Comparison of ENCODE assay signal across 23 cellular contexts in genomic region chr7:101718747-101719260, GRCh38.
A peak's percentile ranks its signal among the peaks of the same experiment; 100 is the strongest.
DNase-seq lines count a peak whose midpoint lies in the region; ATAC-seq and TF ChIP-seq lines count a peak whose summit lies in the region.
"Had no signal": no experiment of that assay in that cellular context is flagged by ENCODE, and none has a peak within 500 bp of the region (broad histone marks: within the 10 kb centered on the region; RNA-seq: fewer than 3 reads in every experiment).

No MANE protein-coding gene starts in this region.

- H3F3A ChIP-seq in OCI-LY1 (ENCODE audit: insufficient read depth, low read length), result no peaks in the 10 kb centered on the region

- TF ChIP-seq CTCF in OCI-LY1 (IDR thresholded peaks at IDR 0.05; ENCODE audit: low read length) (no peak), sigmoid colon (IDR thresholded peaks at IDR 0.05) (no peak)

- no peak overlapping the region for H3K14ac ChIP-seq in mesenchymal stem cell (ENCODE audit: low read length in 2 of 2)

- H3K27ac ChIP-seq in BLaER1, result peak overlapping the region; percentile 81
- H3K27ac ChIP-seq in OCI-LY1 (ENCODE audit: low read depth, low read length, poor library complexity, severe bottlenecking), result peak overlapping the region; percentile 93
- H3K27ac ChIP-seq in mesenchymal stem cell (ENCODE audit: low read length, poor library complexity, severe bottlenecking), result peak overlapping the region; percentile 68
- H3K27ac ChIP-seq in skin epidermis, result peak overlapping the region in 13 of 21 experiments; percentile 27 to 91 (median 79)
- no peak overlapping the region for H3K27ac ChIP-seq in sigmoid colon
- H3K27ac ChIP-seq: brain microvascular endothelial cell, thyroid gland had no signal

- peak overlapping the region; percentile 54 for H2AK5ac ChIP-seq in mesenchymal stem cell (ENCODE audit: low read length, severe bottlenecking)

- peak overlapping the region in 1 of 2 experiments; percentile 23 for H2BK12ac ChIP-seq in mesenchymal stem cell (ENCODE audit: low read length in 2 of 2)

- H4K91ac ChIP-seq in mesenchymal stem cell (ENCODE audit: low read length), result peak overlapping the region; percentile 80

- no peak for TF ChIP-seq EP300 in sigmoid colon (IDR thresholded peaks at IDR 0.05)

- no peaks in the 10 kb centered on the region for H3K9me2 ChIP-seq in OCI-LY1 (ENCODE audit: low read depth, low read length)

- no peak for TF ChIP-seq POLR2A in sigmoid colon (IDR thresholded peaks at IDR 0.05)

- H2AFZ ChIP-seq in OCI-LY1 (ENCODE audit: low read length), result no peak overlapping the region
- no peak overlapping the region for H2AFZ ChIP-seq in mesenchymal stem cell (ENCODE audit: low read depth, low read length)

- 93% methylated on average over 17 of the region's 17 CpGs for WGBS in mesenchymal stem cell
- WGBS in sigmoid colon, 2 donors, result 88 to 91% methylated on average over 17 of the region's 17 CpGs

- H4K8ac ChIP-seq in mesenchymal stem cell (ENCODE audit: low read length), result peak overlapping the region; percentile 93

- H4K20me1 ChIP-seq in BLaER1 (no peaks in the 10 kb centered on the region), OCI-LY1 (ENCODE audit: insufficient read depth, low read length) (no peaks in the 10 kb centered on the region)

- H3K79me1 ChIP-seq in mesenchymal stem cell (replicated peaks; ENCODE audit: low read length, poor library complexity, severe bottlenecking), result no peaks in the 10 kb centered on the region

- peak overlapping the region; percentile 50 for H2BK15ac ChIP-seq in mesenchymal stem cell (ENCODE audit: low read depth, poor library complexity, severe bottlenecking)

- DNase-seq in mesenchymal stem cell, result no peak
- no peak for DNase-seq in NCI-H82 (lab: John Stamatoyannopoulos, UW)
- no peak for DNase-seq in sigmoid colon
- no peak for DNase-seq in NOMO-1 treated with DMSO at 0.1 percent for 48 hours (lab: John Stamatoyannopoulos, UW; ENCODE audit: unreplicated experiment)
- DNase-seq: activated CD4-positive, alpha-beta T cell treated with anti-CD3 and anti-CD28 coated beads for 36 hours; activated gamma-delta T cell; activated T-cell treated with anti-CD3 and anti-CD28 coated beads, Interleukin-2, amount 50 U/mL, for 1 hour; DMS79 treated with DMSO at 0.1 percent for 48 hours; effector CD4-positive, alpha-beta T cell; NCI-H1105; NCI-H2029 treated with DMSO at 0.1 percent for 48 hours; OCI-M1; SIG-M5; stimulated activated CD4-positive, alpha-beta T cell treated with anti-CD3 and anti-CD28 coated beads, Interleukin-15, amount 100 ng/mL, for 24 hours; T-helper 17 cell; thyroid gland had no signal

- H3K4me1 ChIP-seq in BLaER1 (peaks cover 65% of the 10 kb centered on the region), OCI-LY1 (ENCODE audit: insufficient read depth, low read length, severe bottlenecking) (peaks cover 26% of the 10 kb centered on the region), mesenchymal stem cell (ENCODE audit: control insufficient read depth, insufficient read depth, low read depth, low read length) (peaks cover 13% of the 10 kb centered on the region), sigmoid colon (peaks cover 0 to 9% (median 5%) of the 10 kb centered on the region in 4 donors)
- H3K4me1 ChIP-seq: A549, thyroid gland had no signal

- H3K4me3 ChIP-seq in BLaER1, result peak overlapping the region; percentile 45
- no peak overlapping the region for H3K4me3 ChIP-seq in OCI-LY1 (ENCODE audit: low read depth, low read length, poor library complexity, severe bottlenecking)
- H3K4me3 ChIP-seq in mesenchymal stem cell (ENCODE audit: insufficient read depth in 1 of 2, low read depth in 1 of 2, low read length in 2 of 2), result no peak overlapping the region
- H3K4me3 ChIP-seq in skin epidermis, result no peak overlapping the region
- no peak overlapping the region for H3K4me3 ChIP-seq in sigmoid colon
- H3K4me3 ChIP-seq: A549, heart left ventricle, thyroid gland had no signal

- H3K4me2 ChIP-seq in BLaER1 (peak overlapping the region; percentile 90), OCI-LY1 (ENCODE audit: low read length) (peak overlapping the region; percentile 46), mesenchymal stem cell (ENCODE audit: low read length, poor library complexity, severe bottlenecking) (no peak overlapping the region)
- H3K4me2 ChIP-seq: A549 had no signal

- no peaks in the 10 kb centered on the region for H3K36me3 ChIP-seq in BLaER1
- peaks cover 1% of the 10 kb centered on the region; the same call in 1 of the 2 replicates for H3K36me3 ChIP-seq in OCI-LY1 (ENCODE audit: insufficient read depth, low read length)
- H3K36me3 ChIP-seq in mesenchymal stem cell (ENCODE audit: control insufficient read depth in 1 of 2, insufficient read depth in 2 of 2, low read depth in 1 of 2, low read length in 2 of 2), result no peaks in the 10 kb centered on the region
- no peaks in the 10 kb centered on the region for H3K36me3 ChIP-seq in sigmoid colon
- H3K36me3 ChIP-seq: brain microvascular endothelial cell, heart left ventricle, thyroid gland had no signal

- no peak for ATAC-seq in esophagus mucosa
- ATAC-seq: activated CD4-positive, alpha-beta T cell treated with anti-CD3 and anti-CD28 coated beads for 36 hours had no signal

- intact Hi-C loops in sigmoid colon (cut with DNase I), result no loop called here

- H3K18ac ChIP-seq in mesenchymal stem cell (ENCODE audit: low read depth in 1 of 2, low read length in 2 of 2), result peak overlapping the region; percentile 70 to 87

- peak overlapping the region; percentile 76 for H3K9ac ChIP-seq in BLaER1
- peak overlapping the region; percentile 25 for H3K9ac ChIP-seq in OCI-LY1 (ENCODE audit: low read length)
- peak overlapping the region; percentile 76 for H3K9ac ChIP-seq in mesenchymal stem cell (ENCODE audit: low read length)

- H3K27me3 ChIP-seq in BLaER1, result no peaks in the 10 kb centered on the region
- H3K27me3 ChIP-seq in OCI-LY1 (ENCODE audit: insufficient read depth, low read length), result no peaks in the 10 kb centered on the region
- peaks cover 0 to 14% of the 10 kb centered on the region in 2 experiments for H3K27me3 ChIP-seq in mesenchymal stem cell (ENCODE audit: control insufficient read depth in 1 of 2, insufficient read depth in 1 of 2, low read length in 2 of 2)
- no peaks in the 10 kb centered on the region for H3K27me3 ChIP-seq in sigmoid colon
- H3K27me3 ChIP-seq: brain microvascular endothelial cell, thyroid gland had no signal

- peak overlapping the region; percentile 50 for H2BK120ac ChIP-seq in mesenchymal stem cell (ENCODE audit: low read depth, low read length)

- H3K9me3 ChIP-seq in BLaER1, result peaks cover 7% of the 10 kb centered on the region; the same call in 1 of the 2 replicates
- peaks cover 3% of the 10 kb centered on the region for H3K9me3 ChIP-seq in OCI-LY1 (ENCODE audit: low read length)
- peaks cover 2% of the 10 kb centered on the region for H3K9me3 ChIP-seq in mesenchymal stem cell (ENCODE audit: control insufficient read depth, low read length)
- no peaks in the 10 kb centered on the region for H3K9me3 ChIP-seq in sigmoid colon
- H3K9me3 ChIP-seq: A549, thyroid gland had no signal

- peak overlapping the region in 1 of 2 experiments; percentile 0 for H3K4ac ChIP-seq in mesenchymal stem cell (ENCODE audit: low read depth in 1 of 2, low read length in 2 of 2)

- no peak overlapping the region for H2BK5ac ChIP-seq in mesenchymal stem cell (ENCODE audit: low read depth, low read length, poor library complexity, severe bottlenecking)

- no peaks in the 10 kb centered on the region for H3K79me2 ChIP-seq in OCI-LY1 (ENCODE audit: insufficient read depth, low read length)

- no peak overlapping the region for H3K23ac ChIP-seq in mesenchymal stem cell (ENCODE audit: low read length in 2 of 2)

Comparison
In these comparisons a context has a peak if more than half of its experiments do, and no peak if none do; other contexts are left out.
1. H3K27ac ChIP-seq: peak in BLaER1 (single experiment), OCI-LY1 (single experiment), mesenchymal stem cell (single experiment) and skin epidermis (13 of 21); none in sigmoid colon (0 of 4).
2. H3K9ac ChIP-seq: peak in every context shown above with its lines; median percentile 76 in BLaER1; 76 in mesenchymal stem cell; 25 in OCI-LY1.